2 cellular contexts compared by ENCODE assay signal in the genomic region with DNA sequence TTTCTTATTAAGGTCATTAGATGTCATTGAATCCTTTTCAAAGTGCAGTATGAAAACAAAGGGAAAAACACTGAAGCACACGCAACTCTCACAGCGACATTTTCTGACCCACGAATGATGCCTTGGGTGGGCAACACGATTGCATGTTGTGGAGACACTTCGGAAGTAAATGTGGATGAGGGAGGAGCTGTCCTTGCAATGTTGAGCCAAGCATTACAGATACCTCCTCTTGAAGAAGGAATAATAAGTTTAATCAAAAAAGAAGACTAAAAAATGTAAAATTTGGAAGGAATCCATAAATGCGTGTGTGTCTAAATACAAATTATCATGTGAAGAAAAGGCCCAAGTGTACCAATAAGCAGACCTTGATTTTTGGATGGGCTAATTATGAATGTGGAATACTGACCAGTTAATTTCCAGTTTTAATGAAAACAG.
TF ChIP-seq lines count a peak whose summit lies in the region.

No MANE protein-coding gene starts in this region.

TF ChIP-seq in H1, 55 proteins besides CTCF, POLR2A, EP300 and RAD21:
- no peak for TF ChIP-seq RNF2 (IDR thresholded peaks at IDR 0.05; ENCODE audit: borderline replicate concordance, low read depth, low read length, missing control alignments, poor library complexity, severe bottlenecking)
- peak; percentile 96 for TF ChIP-seq POLR2AphosphoS5 (IDR thresholded peaks at IDR 0.05; ENCODE audit: low read depth, low read length)

TF ChIP-seq in GM23338, 12 proteins besides CTCF, POLR2A, EP300 and RAD21:
- no peak for TF ChIP-seq NANOG (IDR thresholded peaks at IDR 0.05; ENCODE audit: borderline replicate concordance)
- TF ChIP-seq STAT1 (IDR thresholded peaks at IDR 0.05; ENCODE audit: unreplicated experiment): no peak
- TF ChIP-seq, protein P1, sequence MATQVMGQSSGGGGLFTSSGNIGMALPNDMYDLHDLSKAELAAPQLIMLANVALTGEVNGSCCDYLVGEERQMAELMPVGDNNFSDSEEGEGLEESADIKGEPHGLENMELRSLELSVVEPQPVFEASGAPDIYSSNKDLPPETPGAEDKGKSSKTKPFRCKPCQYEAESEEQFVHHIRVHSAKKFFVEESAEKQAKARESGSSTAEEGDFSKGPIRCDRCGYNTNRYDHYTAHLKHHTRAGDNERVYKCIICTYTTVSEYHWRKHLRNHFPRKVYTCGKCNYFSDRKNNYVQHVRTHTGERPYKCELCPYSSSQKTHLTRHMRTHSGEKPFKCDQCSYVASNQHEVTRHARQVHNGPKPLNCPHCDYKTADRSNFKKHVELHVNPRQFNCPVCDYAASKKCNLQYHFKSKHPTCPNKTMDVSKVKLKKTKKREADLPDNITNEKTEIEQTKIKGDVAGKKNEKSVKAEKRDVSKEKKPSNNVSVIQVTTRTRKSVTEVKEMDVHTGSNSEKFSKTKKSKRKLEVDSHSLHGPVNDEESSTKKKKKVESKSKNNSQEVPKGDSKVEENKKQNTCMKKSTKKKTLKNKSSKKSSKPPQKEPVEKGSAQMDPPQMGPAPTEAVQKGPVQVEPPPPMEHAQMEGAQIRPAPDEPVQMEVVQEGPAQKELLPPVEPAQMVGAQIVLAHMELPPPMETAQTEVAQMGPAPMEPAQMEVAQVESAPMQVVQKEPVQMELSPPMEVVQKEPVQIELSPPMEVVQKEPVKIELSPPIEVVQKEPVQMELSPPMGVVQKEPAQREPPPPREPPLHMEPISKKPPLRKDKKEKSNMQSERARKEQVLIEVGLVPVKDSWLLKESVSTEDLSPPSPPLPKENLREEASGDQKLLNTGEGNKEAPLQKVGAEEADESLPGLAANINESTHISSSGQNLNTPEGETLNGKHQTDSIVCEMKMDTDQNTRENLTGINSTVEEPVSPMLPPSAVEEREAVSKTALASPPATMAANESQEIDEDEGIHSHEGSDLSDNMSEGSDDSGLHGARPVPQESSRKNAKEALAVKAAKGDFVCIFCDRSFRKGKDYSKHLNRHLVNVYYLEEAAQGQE (IDR thresholded peaks at IDR 0.05; ENCODE audit: unreplicated experiment): no peak
TF ChIP-seq in GM23338: peak in this region for 0.
